ENCODE assay signal across 1 cellular context in the genomic region with DNA sequence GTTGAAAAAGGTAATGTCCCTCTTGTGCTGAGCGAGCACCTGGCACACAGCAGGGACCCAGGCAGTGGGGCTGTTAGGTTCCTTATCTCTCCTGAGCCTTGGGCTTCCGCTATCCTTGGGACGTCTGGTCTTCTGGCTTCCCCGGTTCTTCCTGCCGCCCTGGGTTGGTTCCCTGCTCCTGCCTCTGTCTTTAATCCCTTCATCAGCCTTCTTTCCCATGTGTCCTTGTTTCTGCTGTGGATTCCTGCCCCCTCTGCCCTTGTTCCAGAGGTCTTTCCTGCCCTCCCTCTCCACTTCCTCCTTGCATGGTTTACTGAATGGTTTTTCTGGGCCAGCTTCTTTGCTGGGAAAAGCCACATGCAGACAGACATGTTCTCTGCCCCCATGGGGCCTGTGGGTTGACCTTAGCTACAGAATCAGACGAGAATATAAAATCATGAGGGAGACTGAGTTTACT.
TF ChIP-seq lines count a peak whose summit lies in the region.

No MANE protein-coding gene starts in this region.

TF ChIP-seq in HepG2, 621 proteins besides CTCF, POLR2A, EP300 and RAD21:
- 0 out of 2 replicates have a peak, but pooled peaks have one; percentile 42 for TF ChIP-seq ZFP90 (CRISPR knock-in tag; IDR thresholded peaks at IDR 0.05; ENCODE audit: borderline replicate concordance)
- 0 out of 2 replicates have a peak, but pooled peaks have one; percentile 16 for TF ChIP-seq ELF1 (CRISPR knock-in tag; IDR thresholded peaks at IDR 0.05)
- TF ChIP-seq ETV5 (CRISPR knock-in tag; IDR thresholded peaks at IDR 0.05; ENCODE audit: borderline replicate concordance) = peak; percentile 34; the same call in 1 of the 2 replicates
- no peak for TF ChIP-seq ZNF768 (CRISPR knock-in tag; IDR thresholded peaks at IDR 0.05)
- TF ChIP-seq BORCS8-MEF2B (CRISPR knock-in tag; IDR thresholded peaks at IDR 0.05) = no peak
- 0 out of 2 replicates have a peak, but pooled peaks have one; percentile 14 for TF ChIP-seq ESRRA (CRISPR knock-in tag; IDR thresholded peaks at IDR 0.05; ENCODE audit: low read depth)
- TF ChIP-seq ZNF777 (CRISPR knock-in tag; IDR thresholded peaks at IDR 0.05) = no peak
- peak; percentile 61; the same call in 1 of the 2 replicates for TF ChIP-seq ELF3 (CRISPR knock-in tag; IDR thresholded peaks at IDR 0.05)
- TF ChIP-seq GABPA (IDR thresholded peaks at IDR 0.05; ENCODE audit: low read depth, low read length) = no peak
- peak; percentile 69 for TF ChIP-seq GABPA (CRISPR knock-in tag; IDR thresholded peaks at IDR 0.05; ENCODE audit: low read depth)
- TF ChIP-seq SAP130 (CRISPR knock-in tag; IDR thresholded peaks at IDR 0.05; ENCODE audit: low read depth) = peak; percentile 39; the same call in 1 of the 2 replicates
- no peak for TF ChIP-seq ARID2 (CRISPR knock-in tag; IDR thresholded peaks at IDR 0.05; ENCODE audit: borderline replicate concordance)
- TF ChIP-seq ZNF501 (CRISPR knock-in tag; IDR thresholded peaks at IDR 0.05) = no peak
- TF ChIP-seq, protein P1, sequence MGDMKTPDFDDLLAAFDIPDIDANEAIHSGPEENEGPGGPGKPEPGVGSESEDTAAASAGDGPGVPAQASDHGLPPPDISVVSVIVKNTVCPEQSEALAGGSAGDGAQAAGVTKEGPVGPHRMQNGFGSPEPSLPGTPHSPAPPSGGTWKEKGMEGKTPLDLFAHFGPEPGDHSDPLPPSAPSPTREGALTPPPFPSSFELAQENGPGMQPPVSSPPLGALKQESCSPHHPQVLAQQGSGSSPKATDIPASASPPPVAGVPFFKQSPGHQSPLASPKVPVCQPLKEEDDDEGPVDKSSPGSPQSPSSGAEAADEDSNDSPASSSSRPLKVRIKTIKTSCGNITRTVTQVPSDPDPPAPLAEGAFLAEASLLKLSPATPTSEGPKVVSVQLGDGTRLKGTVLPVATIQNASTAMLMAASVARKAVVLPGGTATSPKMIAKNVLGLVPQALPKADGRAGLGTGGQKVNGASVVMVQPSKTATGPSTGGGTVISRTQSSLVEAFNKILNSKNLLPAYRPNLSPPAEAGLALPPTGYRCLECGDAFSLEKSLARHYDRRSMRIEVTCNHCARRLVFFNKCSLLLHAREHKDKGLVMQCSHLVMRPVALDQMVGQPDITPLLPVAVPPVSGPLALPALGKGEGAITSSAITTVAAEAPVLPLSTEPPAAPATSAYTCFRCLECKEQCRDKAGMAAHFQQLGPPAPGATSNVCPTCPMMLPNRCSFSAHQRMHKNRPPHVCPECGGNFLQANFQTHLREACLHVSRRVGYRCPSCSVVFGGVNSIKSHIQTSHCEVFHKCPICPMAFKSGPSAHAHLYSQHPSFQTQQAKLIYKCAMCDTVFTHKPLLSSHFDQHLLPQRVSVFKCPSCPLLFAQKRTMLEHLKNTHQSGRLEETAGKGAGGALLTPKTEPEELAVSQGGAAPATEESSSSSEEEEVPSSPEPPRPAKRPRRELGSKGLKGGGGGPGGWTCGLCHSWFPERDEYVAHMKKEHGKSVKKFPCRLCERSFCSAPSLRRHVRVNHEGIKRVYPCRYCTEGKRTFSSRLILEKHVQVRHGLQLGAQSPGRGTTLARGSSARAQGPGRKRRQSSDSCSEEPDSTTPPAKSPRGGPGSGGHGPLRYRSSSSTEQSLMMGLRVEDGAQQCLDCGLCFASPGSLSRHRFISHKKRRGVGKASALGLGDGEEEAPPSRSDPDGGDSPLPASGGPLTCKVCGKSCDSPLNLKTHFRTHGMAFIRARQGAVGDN (CRISPR knock-in tag; IDR thresholded peaks at IDR 0.05) = peak; percentile 32; the same call in 1 of the 2 replicates
- no peak for TF ChIP-seq ZSCAN22 (CRISPR knock-in tag; IDR thresholded peaks at IDR 0.05)
- peak; percentile 51 for TF ChIP-seq PAXIP1 (CRISPR knock-in tag; conservative IDR thresholded peaks at IDR 0.05)
